22 cellular contexts compared by ENCODE assay signal in the genomic region with DNA sequence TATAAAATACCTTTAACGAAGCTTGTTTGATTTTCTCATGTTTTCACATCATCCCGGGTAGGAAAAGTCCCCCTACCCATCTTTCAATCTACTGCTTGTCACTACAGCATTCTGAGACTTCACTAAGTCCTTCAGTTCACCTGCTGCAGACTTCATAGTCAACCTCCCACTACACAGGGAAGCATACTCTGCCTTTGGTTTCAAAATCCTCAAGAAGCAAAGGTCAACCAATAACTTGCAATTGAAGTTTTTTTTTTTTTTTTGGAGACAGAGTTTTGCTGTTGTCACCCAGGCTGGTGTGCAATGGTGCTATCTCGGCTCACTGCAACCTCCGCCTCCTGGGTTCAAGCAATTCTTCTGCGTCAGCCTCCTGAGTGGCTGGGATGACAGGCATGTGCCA. TPM values are rescaled to one million over a fixed set of nuclear protein-coding genes. Genes with fewer than 3 reads are reported as not detected.
DNase-seq lines count a peak whose midpoint lies in the region; ATAC-seq lines count a peak whose summit lies in the region.
"Had no signal": no experiment of that assay in that cellular context is flagged by ENCODE, and none has a peak within 500 bp of the region (broad histone marks: within the 10 kb centered on the region; RNA-seq: fewer than 3 reads in every experiment).

No MANE protein-coding gene starts in this region.

- no peak for ATAC-seq in stimulated activated naive CD8-positive, alpha-beta T cell treated with anti-CD3 and anti-CD28 coated beads, Interleukin-15, Interleukin-2, amounts not matched to agents 100 U/mL and 50 U/mL, for 24 hours
- ATAC-seq in natural killer cell treated with Interleukin-12 subunit alpha and Interleukin-12 subunit beta and Interleukin-15 and Interleukin-18, amount 100 ng/mL, for 72 hours, result no peak
- ATAC-seq: PC-3, Right ventricle myocardium inferior had no signal

- no peak overlapping the region for H3K4me3 Mint-ChIP-seq in stimulated activated naive CD8-positive, alpha-beta T cell treated with anti-CD3 and anti-CD28 coated beads, Interleukin-15, Interleukin-2, amounts not matched to agents 100 ng/mL and 50 ng/mL, for 24 hours
- no peak overlapping the region for H3K4me3 Mint-ChIP-seq in immature natural killer cell
- peak overlapping the region; percentile 78 for H3K4me3 Mint-ChIP-seq in natural killer cell treated with Interleukin-12 subunit alpha and Interleukin-12 subunit beta and Interleukin-15 and Interleukin-18, amount 100 ng/mL, for 72 hours

- H3K9me3 Mint-ChIP-seq in stimulated activated naive CD8-positive, alpha-beta T cell treated with anti-CD3 and anti-CD28 coated beads, Interleukin-15, Interleukin-2, amounts not matched to agents 100 ng/mL and 50 ng/mL, for 24 hours, result no peaks in the 10 kb centered on the region
- no peaks in the 10 kb centered on the region for H3K9me3 Mint-ChIP-seq in immature natural killer cell
- no peaks in the 10 kb centered on the region for H3K9me3 Mint-ChIP-seq in natural killer cell treated with Interleukin-12 subunit alpha and Interleukin-12 subunit beta and Interleukin-15 and Interleukin-18, amount 100 ng/mL, for 72 hours
- H3K9me3 Mint-ChIP-seq: CD4-positive, alpha-beta memory T cell had no signal

- H3K27ac Mint-ChIP-seq in stimulated activated naive CD8-positive, alpha-beta T cell treated with anti-CD3 and anti-CD28 coated beads, Interleukin-15, Interleukin-2, amounts not matched to agents 100 ng/mL and 50 ng/mL, for 24 hours, result peak overlapping the region; percentile 95
- H3K27ac Mint-ChIP-seq in immature natural killer cell, result peak overlapping the region; percentile 67 to 98 (median 94)
- peak overlapping the region; percentile 84 to 89 for H3K27ac Mint-ChIP-seq in natural killer cell treated with Interleukin-12 subunit alpha and Interleukin-12 subunit beta and Interleukin-15 and Interleukin-18, amount 100 ng/mL, for 72 hours

- peaks cover 83% of the 10 kb centered on the region for H3K4me1 Mint-ChIP-seq in stimulated activated naive CD8-positive, alpha-beta T cell treated with anti-CD3 and anti-CD28 coated beads, Interleukin-15, Interleukin-2, amounts not matched to agents 100 ng/mL and 50 ng/mL, for 24 hours (ENCODE audit: low read depth)
- H3K4me1 Mint-ChIP-seq in immature natural killer cell, result peaks cover 90 to 100% of the 10 kb centered on the region in 2 donors
- peaks cover 68 to 87% of the 10 kb centered on the region in 2 donors for H3K4me1 Mint-ChIP-seq in natural killer cell treated with Interleukin-12 subunit alpha and Interleukin-12 subunit beta and Interleukin-15 and Interleukin-18, amount 100 ng/mL, for 72 hours (ENCODE audit: low read depth in 2 of 2)

- no peak for DNase-seq in stimulated activated naive CD8-positive, alpha-beta T cell treated with anti-CD3 and anti-CD28 coated beads, Interleukin-15, Interleukin-2, amounts not matched to agents 100 U/mL and 50 U/mL, for 24 hours
- no peak for DNase-seq in immature natural killer cell
- DNase-seq in natural killer cell treated with Interleukin-12 subunit alpha and Interleukin-12 subunit beta and Interleukin-15 and Interleukin-18, amount 100 ng/mL, for 72 hours (ENCODE audit: low spot score), result no peak
- no peak for DNase-seq in AG20443 (ENCODE audit: low spot score)
- no peak for DNase-seq in GF-D8 (lab: John Stamatoyannopoulos, UW)
- no peak for DNase-seq in COR-L47 (lab: John Stamatoyannopoulos, UW)
- DNase-seq: AML-193; Calu3; CD4-positive, alpha-beta memory T cell; DMS79 treated with DMSO at 0.1 percent for 48 hours; MM.1S; NCI-H2029; NCI-H526; NCI-H82; NK-92 treated with Interleukin-12 subunit alpha and Interleukin-12 subunit beta, amount 100 ng/mL, for 24 hours; PC-3; SJCRH30 had no signal

- peaks cover 3% of the 10 kb centered on the region for H3K36me3 Mint-ChIP-seq in stimulated activated naive CD8-positive, alpha-beta T cell treated with anti-CD3 and anti-CD28 coated beads, Interleukin-15, Interleukin-2, amounts not matched to agents 100 ng/mL and 50 ng/mL, for 24 hours (ENCODE audit: low read depth)
- peaks cover 0 to 6% (median 5%) of the 10 kb centered on the region in 3 donors for H3K36me3 Mint-ChIP-seq in immature natural killer cell
- no peaks in the 10 kb centered on the region for H3K36me3 Mint-ChIP-seq in natural killer cell treated with Interleukin-12 subunit alpha and Interleukin-12 subunit beta and Interleukin-15 and Interleukin-18, amount 100 ng/mL, for 72 hours

- H3K27me3 Mint-ChIP-seq in stimulated activated naive CD8-positive, alpha-beta T cell treated with anti-CD3 and anti-CD28 coated beads, Interleukin-15, Interleukin-2, amounts not matched to agents 100 ng/mL and 50 ng/mL, for 24 hours, result no peaks in the 10 kb centered on the region
- peaks cover 0 to 19% (median 19%) of the 10 kb centered on the region in 3 donors for H3K27me3 Mint-ChIP-seq in immature natural killer cell (ENCODE audit: low read depth in 3 of 3)
- H3K27me3 Mint-ChIP-seq in natural killer cell treated with Interleukin-12 subunit alpha and Interleukin-12 subunit beta and Interleukin-15 and Interleukin-18, amount 100 ng/mL, for 72 hours, result no peaks in the 10 kb centered on the region
- H3K27me3 Mint-ChIP-seq: CD4-positive, alpha-beta memory T cell; IgD-negative memory B cell had no signal

RNA-seq across cellular contexts. Expression of gene PTPN22, which starts 4.7 kb away (rescaled TPM):
- 100 to 1,000 TPM in 1 of 3 donors, 10 to 100 TPM in 2; 80.9 to 109 (median 83.6) TPM for polyA plus RNA-seq in immature natural killer cell
- total RNA-seq in natural killer cell treated with Interleukin-12 subunit alpha and Interleukin-12 subunit beta and Interleukin-15 and Interleukin-18, amount 100 ng/mL, for 72 hours, result 10 to 100 TPM; 24.6 to 26.0 TPM

RNA-seq across cellular contexts. Expression of gene BCL2L15, which starts 11.2 kb away (rescaled TPM):
- polyA plus RNA-seq in immature natural killer cell, result under 1 TPM in 1 of 3 donors, not detected in 2; 0.11 TPM
- 1 to 10 TPM; 1.3 to 3.0 TPM for total RNA-seq in natural killer cell treated with Interleukin-12 subunit alpha and Interleukin-12 subunit beta and Interleukin-15 and Interleukin-18, amount 100 ng/mL, for 72 hours
- total RNA-seq: H4, Right ventricle myocardium inferior, RPMI7951 had no signal
- polyA plus RNA-seq: IgD-negative memory B cell had no signal

RNA-seq across cellular contexts. Expression of gene AP4B1, which starts 28.4 kb away (rescaled TPM):
- 10 to 100 TPM in 2 of 3 donors, 1 to 10 TPM in 1; 9.7 to 21.6 (median 18.6) TPM for polyA plus RNA-seq in immature natural killer cell
- 10 to 100 TPM; 40.4 to 76.0 TPM for total RNA-seq in natural killer cell treated with Interleukin-12 subunit alpha and Interleukin-12 subunit beta and Interleukin-15 and Interleukin-18, amount 100 ng/mL, for 72 hours

RNA-seq across cellular contexts. Expression of gene DCLRE1B, which starts 28.9 kb away (rescaled TPM):
- polyA plus RNA-seq in immature natural killer cell, result 1 to 10 TPM; 2.0 to 8.4 (median 6.6) TPM
- 10 to 100 TPM; 12.6 to 22.0 TPM for total RNA-seq in natural killer cell treated with Interleukin-12 subunit alpha and Interleukin-12 subunit beta and Interleukin-15 and Interleukin-18, amount 100 ng/mL, for 72 hours

RNA-seq across cellular contexts. Expression of gene HIPK1, which starts 52.9 kb away (rescaled TPM):
- polyA plus RNA-seq in immature natural killer cell, result 10 to 100 TPM in 2 of 3 donors, 1 to 10 TPM in 1; 4.3 to 27.5 (median 12.7) TPM
- 100 to 1,000 TPM in 1 of 2 donors, 10 to 100 TPM in 1; 80.6 to 110 TPM for total RNA-seq in natural killer cell treated with Interleukin-12 subunit alpha and Interleukin-12 subunit beta and Interleukin-15 and Interleukin-18, amount 100 ng/mL, for 72 hours
